ENCODE assay signal across 1 cellular context in genomic region chr3:194689493-194689901, GRCh38.
TF ChIP-seq lines count a peak whose summit lies in the region.

No MANE protein-coding gene starts in this region.

TF ChIP-seq in IMR-90, 13 proteins besides CTCF, POLR2A, EP300 and RAD21 (continued from another document):
- TF ChIP-seq MAZ (IDR thresholded peaks at IDR 0.05; ENCODE audit: borderline replicate concordance, low read depth, low read length) (no peak), RFX5 (IDR thresholded peaks at IDR 0.05; ENCODE audit: low read depth, low read length) (no peak), SMC3 (IDR thresholded peaks at IDR 0.05; ENCODE audit: low read depth, low read length) (no peak), FOS (IDR thresholded peaks at IDR 0.05; ENCODE audit: low read depth, low read length) (no peak), ELK1 (IDR thresholded peaks at IDR 0.05; ENCODE audit: borderline replicate concordance, low read depth, low read length) (no peak), BHLHE40 (IDR thresholded peaks at IDR 0.05; ENCODE audit: low read depth, low read length) (no peak), CHD1 (IDR thresholded peaks at IDR 0.05; ENCODE audit: low read depth, low read length) (no peak), MAFK (IDR thresholded peaks at IDR 0.05; ENCODE audit: low read depth, low read length) (no peak), RCOR1 (IDR thresholded peaks at IDR 0.05; ENCODE audit: insufficient replicate concordance, low read length) (no peak), CEBPB (IDR thresholded peaks at IDR 0.05; ENCODE audit: low read depth, low read length) (no peak), NFE2L2 (IDR thresholded peaks at IDR 0.05; ENCODE audit: low read depth, low read length) (no peak), MXI1 (IDR thresholded peaks at IDR 0.05; ENCODE audit: borderline replicate concordance, low read depth, low read length) (no peak)
TF ChIP-seq in IMR-90: peak in this region for 0.
